In genomic region chr2:217864960-217865359, GRCh38 we compare ENCODE assay signal across 12 cellular contexts.
A peak's percentile ranks its signal among the peaks of the same experiment; 100 is the strongest.
DNase-seq lines count a peak whose midpoint lies in the region; ATAC-seq and TF ChIP-seq lines count a peak whose summit lies in the region.
"Had no signal": no experiment of that assay in that cellular context is flagged by ENCODE, and none has a peak within 500 bp of the region (broad histone marks: within the 10 kb centered on the region; RNA-seq: fewer than 3 reads in every experiment).

No MANE protein-coding gene starts in this region.

- no peak for DNase-seq in natural killer cell treated with Interleukin-12 subunit alpha and Interleukin-12 subunit beta and Interleukin-15 and Interleukin-18, amount 100 ng/mL, for 72 hours (ENCODE audit: low spot score)
- no peak for DNase-seq in natural killer cell
- no peak for DNase-seq in DMS53 (lab: John Stamatoyannopoulos, UW)
- DNase-seq in HEK293T (ENCODE audit: extremely low spot score): no peak
- DNase-seq: anterior cingulate cortex, GOT3, NCI-H2171, SIG-M5 had no signal

- ATAC-seq in natural killer cell treated with Interleukin-12 subunit alpha and Interleukin-12 subunit beta and Interleukin-15 and Interleukin-18, amount 100 ng/mL, for 72 hours: peak; percentile 26
- no peak for ATAC-seq in natural killer cell
- ATAC-seq in HG02981 (IDR thresholded peaks at IDR 0.05; ENCODE audit: unreplicated experiment): peak; percentile 49
- peak; percentile 41 for ATAC-seq in esophagus mucosa
- ATAC-seq in HG03097 (IDR thresholded peaks at IDR 0.05; ENCODE audit: low FRiP score, unreplicated experiment): no peak
- no peak for ATAC-seq in GM18861 (IDR thresholded peaks at IDR 0.05; ENCODE audit: unreplicated experiment)

- no peak for TF ChIP-seq CTCF in natural killer cell (IDR thresholded peaks at IDR 0.05)

- intact Hi-C loops in natural killer cell (cut with micrococcal nuclease): no loop called here

- CTCF ChIA-PET in HEK293T (lab: Yijun Ruan, JAX): interaction anchor here (1.4 kb wide), 1 partner anchor 129 kb away, joined by 3 read pairs; no protein-coding TSS in a partner anchor

- no peaks in the 10 kb centered on the region for H3K4me1 Mint-ChIP-seq in natural killer cell treated with Interleukin-12 subunit alpha and Interleukin-12 subunit beta and Interleukin-15 and Interleukin-18, amount 100 ng/mL, for 72 hours (ENCODE audit: low read depth in 2 of 2)
- H3K4me1 Mint-ChIP-seq in natural killer cell: no peaks in the 10 kb centered on the region

- H3K27me3 Mint-ChIP-seq in natural killer cell treated with Interleukin-12 subunit alpha and Interleukin-12 subunit beta and Interleukin-15 and Interleukin-18, amount 100 ng/mL, for 72 hours: peaks cover 0 to 6% of the 10 kb centered on the region in 2 donors
- peaks cover 0 to 4% of the 10 kb centered on the region in 2 donors for H3K27me3 Mint-ChIP-seq in natural killer cell (ENCODE audit: low read depth in 2 of 2)

- no peaks in the 10 kb centered on the region for H3K36me3 Mint-ChIP-seq in natural killer cell treated with Interleukin-12 subunit alpha and Interleukin-12 subunit beta and Interleukin-15 and Interleukin-18, amount 100 ng/mL, for 72 hours
- H3K36me3 Mint-ChIP-seq in natural killer cell: no peaks in the 10 kb centered on the region

- POLR2A ChIA-PET in HEK293T (lab: Yijun Ruan, JAX): no interaction called here

- H3K9me3 Mint-ChIP-seq in natural killer cell treated with Interleukin-12 subunit alpha and Interleukin-12 subunit beta and Interleukin-15 and Interleukin-18, amount 100 ng/mL, for 72 hours: no peaks in the 10 kb centered on the region
- H3K9me3 Mint-ChIP-seq in natural killer cell: no peaks in the 10 kb centered on the region

- no peak overlapping the region for H3K4me3 Mint-ChIP-seq in natural killer cell treated with Interleukin-12 subunit alpha and Interleukin-12 subunit beta and Interleukin-15 and Interleukin-18, amount 100 ng/mL, for 72 hours
- H3K4me3 Mint-ChIP-seq in natural killer cell: no peak overlapping the region

- no peak overlapping the region for H3K27ac Mint-ChIP-seq in natural killer cell treated with Interleukin-12 subunit alpha and Interleukin-12 subunit beta and Interleukin-15 and Interleukin-18, amount 100 ng/mL, for 72 hours
- no peak overlapping the region for H3K27ac Mint-ChIP-seq in natural killer cell

TF ChIP-seq in HEK293T, 16 proteins besides CTCF, POLR2A, EP300 and RAD21:
- TF ChIP-seq SUZ12 (IDR thresholded peaks at IDR 0.05): no peak
- TF ChIP-seq TARDBP (IDR thresholded peaks at IDR 0.05): no peak
- no peak for TF ChIP-seq HDGF (IDR thresholded peaks at IDR 0.05; ENCODE audit: borderline replicate concordance)
- TF ChIP-seq FOXK2 (IDR thresholded peaks at IDR 0.05): no peak
- no peak for TF ChIP-seq ZNF384 (IDR thresholded peaks at IDR 0.05)
- TF ChIP-seq CTBP1 (IDR thresholded peaks at IDR 0.05; ENCODE audit: borderline replicate concordance): no peak
- TF ChIP-seq, protein P1, sequence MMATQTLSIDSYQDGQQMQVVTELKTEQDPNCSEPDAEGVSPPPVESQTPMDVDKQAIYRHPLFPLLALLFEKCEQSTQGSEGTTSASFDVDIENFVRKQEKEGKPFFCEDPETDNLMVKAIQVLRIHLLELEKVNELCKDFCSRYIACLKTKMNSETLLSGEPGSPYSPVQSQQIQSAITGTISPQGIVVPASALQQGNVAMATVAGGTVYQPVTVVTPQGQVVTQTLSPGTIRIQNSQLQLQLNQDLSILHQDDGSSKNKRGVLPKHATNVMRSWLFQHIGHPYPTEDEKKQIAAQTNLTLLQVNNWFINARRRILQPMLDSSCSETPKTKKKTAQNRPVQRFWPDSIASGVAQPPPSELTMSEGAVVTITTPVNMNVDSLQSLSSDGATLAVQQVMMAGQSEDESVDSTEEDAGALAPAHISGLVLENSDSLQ (IDR thresholded peaks at IDR 0.05): no peak
- TF ChIP-seq NFRKB (IDR thresholded peaks at IDR 0.05): no peak
- no peak for TF ChIP-seq SP1 (IDR thresholded peaks at IDR 0.05)
- no peak for TF ChIP-seq FOXA1 (IDR thresholded peaks at IDR 0.05)

Comparison
In these comparisons a context has a peak if more than half of its experiments do, and no peak if none do; other contexts are left out.
1. ATAC-seq: peak in natural killer cell treated with Interleukin-12 subunit alpha and Interleukin-12 subunit beta and Interleukin-15 and Interleukin-18, amount 100 ng/mL, for 72 hours (2 of 2), HG02981 (single experiment) and esophagus mucosa (single experiment); none in natural killer cell (0 of 3), HG03097 (single experiment) and GM18861 (single experiment).